Comparison of ENCODE assay signal across 28 cellular contexts in genomic region chr15:98150084-98150483, GRCh38.
DNase-seq lines count a peak whose midpoint lies in the region; ATAC-seq and TF ChIP-seq lines count a peak whose summit lies in the region.
"Had no signal": no experiment of that assay in that cellular context is flagged by ENCODE, and none has a peak within 500 bp of the region (broad histone marks: within the 10 kb centered on the region; RNA-seq: fewer than 3 reads in every experiment).

No MANE protein-coding gene starts in this region.

- H2AFZ ChIP-seq in SU-DHL-6 (ENCODE audit: low read depth, low read length, severe bottlenecking): no peak overlapping the region
- H2AFZ ChIP-seq: hepatocyte had no signal

- H3K4me2 ChIP-seq in SU-DHL-6 (ENCODE audit: low read depth, low read length, poor library complexity, severe bottlenecking): peak overlapping the region; percentile 56
- H3K4me2 ChIP-seq: hepatocyte, smooth muscle cell had no signal

- H3K9ac ChIP-seq in SU-DHL-6 (ENCODE audit: low read length): peak overlapping the region; percentile 48

- H3F3A ChIP-seq in SU-DHL-6 (ENCODE audit: insufficient read depth): peaks cover 14% of the 10 kb centered on the region; the same call in 1 of the 2 replicates

- H3K27ac ChIP-seq in SU-DHL-6 (ENCODE audit: low read depth, low read length) (peak overlapping the region; percentile 93), WERI-Rb-1 (no peak overlapping the region)
- H3K27ac ChIP-seq: C4-2B, colonic mucosa, gastrocnemius medialis, hepatocyte, pancreas, right atrium auricular region, transverse colon had no signal

- H3K9me2 ChIP-seq in SU-DHL-6 (replicated peaks; ENCODE audit: insufficient read depth, low read length): no peaks in the 10 kb centered on the region

- H3K9me3 ChIP-seq in SU-DHL-6 (ENCODE audit: insufficient read depth, low read length) (no peaks in the 10 kb centered on the region), WERI-Rb-1 (ENCODE audit: severe bottlenecking) (no peaks in the 10 kb centered on the region)
- H3K9me3 ChIP-seq: colonic mucosa, gastrocnemius medialis, pancreas, right atrium auricular region, transverse colon had no signal

- H3K27me3 ChIP-seq in SU-DHL-6 (ENCODE audit: low read length) (no peaks in the 10 kb centered on the region), WERI-Rb-1 (ENCODE audit: insufficient read depth, low read depth, severe bottlenecking) (peaks cover 56% of the 10 kb centered on the region)
- H3K27me3 ChIP-seq: colonic mucosa, gastrocnemius medialis, right atrium auricular region, transverse colon had no signal

- H3K36me3 ChIP-seq in SU-DHL-6 (ENCODE audit: low read length): no peaks in the 10 kb centered on the region
- no peaks in the 10 kb centered on the region for H3K36me3 ChIP-seq in WERI-Rb-1
- H3K36me3 ChIP-seq: colonic mucosa, gastrocnemius medialis, pancreas, right atrium auricular region, transverse colon had no signal

- TF ChIP-seq CTCF in SU-DHL-6 (IDR thresholded peaks at IDR 0.05; ENCODE audit: insufficient read depth, low read length, poor library complexity, severe bottlenecking) (no peak), WERI-Rb-1 (IDR thresholded peaks at IDR 0.05; ENCODE audit: low read depth, low read length) (no peak)

- H3K4me3 ChIP-seq in SU-DHL-6 (ENCODE audit: insufficient read depth, low read length, poor library complexity, severe bottlenecking): no peak overlapping the region
- H3K4me3 ChIP-seq in WERI-Rb-1 (ENCODE audit: low read depth, low read length): no peak overlapping the region
- H3K4me3 ChIP-seq: colonic mucosa, gastrocnemius medialis, hepatocyte, pancreas, right atrium auricular region, smooth muscle cell, transverse colon had no signal

- no peaks in the 10 kb centered on the region for H3K79me2 ChIP-seq in SU-DHL-6 (ENCODE audit: insufficient read depth, low read length)
- H3K79me2 ChIP-seq: hepatocyte had no signal

- ATAC-seq in GM18502 (IDR thresholded peaks at IDR 0.05; ENCODE audit: poor library complexity, unreplicated experiment): peak; percentile 56
- no peak for ATAC-seq in GM21515 (IDR thresholded peaks at IDR 0.05; ENCODE audit: unreplicated experiment)
- ATAC-seq: activated CD8-positive, alpha-beta T cell treated with anti-CD3 and anti-CD28 coated beads for 36 hours; activated naive CD4-positive, alpha-beta T cell treated with anti-CD3 and anti-CD28 coated beads, Interleukin-2, amount 50 U/mL, for 72 hours; gastrocnemius medialis; HepG2; pancreas; T-cell had no signal

- DNase-seq in AML-193 (lab: John Stamatoyannopoulos, UW): peak; percentile 61 to 78
- DNase-seq in MV-4-11 (lab: John Stamatoyannopoulos, UW): peak; percentile 69
- DNase-seq in AG20443 (ENCODE audit: low spot score): no peak
- no peak for DNase-seq in WERI-Rb-1
- no peak for DNase-seq in activated naive CD4-positive, alpha-beta T cell treated with Interleukin-2 at 50 U/mL for 16 hours
- DNase-seq: activated CD8-positive, alpha-beta T cell treated with anti-CD3 and anti-CD28 coated beads for 36 hours; aorta; colonic mucosa; DMS79; gastrocnemius medialis; NCI-H1417 treated with DMSO at 0.1 percent for 48 hours; NCI-H2081; NCI-H226; NCI-H82; pancreas; SIG-M5; stimulated activated CD4-positive, alpha-beta T cell treated with anti-CD3 and anti-CD28 coated beads, Interleukin-2, amount 100 ng/mL, for 24 hours; T-cell; transverse colon had no signal

- H4K20me1 ChIP-seq in SU-DHL-6 (ENCODE audit: low read depth, low read length): no peaks in the 10 kb centered on the region

Comparison
In these comparisons a context has a peak if more than half of its experiments do, and no peak if none do; other contexts are left out.
1. DNase-seq: peak in AML-193 (2 of 2) and MV-4-11 (single experiment); none in AG20443 (single experiment), WERI-Rb-1 (single experiment) and activated naive CD4-positive, alpha-beta T cell treated with Interleukin-2 at 50 U/mL for 16 hours (single experiment).